1 cellular context compared by ENCODE assay signal in genomic region chr9:136485049-136485647, GRCh38.
A peak's percentile ranks its signal among the peaks of the same experiment; 100 is the strongest.
TF ChIP-seq lines count a peak whose summit lies in the region.

No MANE protein-coding gene starts in this region.

TF ChIP-seq in K562, 482 proteins besides CTCF, POLR2A, EP300 and RAD21 (continued from another document):
- TF ChIP-seq DEAF1 (CRISPR knock-in tag; IDR thresholded peaks at IDR 0.05) (peak; percentile 74), BRD9 (IDR thresholded peaks at IDR 0.05; ENCODE audit: low read depth, partially characterized antibody) (no peak), NRF1 (conservative IDR thresholded peaks at IDR 0.05 in 1 of 2, IDR thresholded peaks at IDR 0.05 in 1 of 2) (0 out of 4 replicates have a peak, but pooled peaks of 1 of the 2 experiments have one; percentile 9), CHD2 (IDR thresholded peaks at IDR 0.05; ENCODE audit: low read depth, low read length) (peak; percentile 40; the same call in 1 of the 2 replicates), FOSL1 (tag; conservative IDR thresholded peaks at IDR 0.05) (no peak), PRDM10 (IDR thresholded peaks at IDR 0.05; ENCODE audit: partially characterized antibody) (peak; percentile 37), FOXA3 (CRISPR knock-in tag; conservative IDR thresholded peaks at IDR 0.05 in 1 of 2, IDR thresholded peaks at IDR 0.05 in 1 of 2) (no peak), SMC3 (conservative IDR thresholded peaks at IDR 0.05; ENCODE audit: insufficient read depth, low read depth, low read length) (peak; percentile 94), CHD1 (IDR thresholded peaks at IDR 0.05; ENCODE audit: low read length) (no peak), RBM39 (optimal IDR thresholded peaks at IDR 0.05; ENCODE audit: low read depth, low read length) (peak; percentile 79), SP1 (CRISPR knock-in tag; IDR thresholded peaks at IDR 0.05) (peak; percentile 68)
